20 cellular contexts compared by ENCODE assay signal in genomic region chr16:49494386-49495150, GRCh38.
"Had no signal": no experiment of that assay in that cellular context is flagged by ENCODE, and none has a peak within 500 bp of the region (broad histone marks: within the 10 kb centered on the region; RNA-seq: fewer than 3 reads in every experiment).

No MANE protein-coding gene starts in this region.

- DNase-seq: activated CD4-positive, alpha-beta T cell treated with anti-CD3 and anti-CD28 coated beads for 1 hour; activated CD8-positive, alpha-beta memory T cell treated with anti-CD3 and anti-CD28 coated beads for 24 hours; activated CD8-positive, alpha-beta memory T cell treated with anti-CD3 and anti-CD28 coated beads, Interleukin-2, amount 50 U/mL, for 48 hours; activated gamma-delta T cell treated with Interleukin-2 at 50 U/mL for 16 hours; activated T-cell treated with anti-CD3 and anti-CD28 coated beads, Interleukin-2, amount 50 U/mL, for 48 hours; amniotic stem cell; caudate nucleus; foreskin fibroblast; hypothalamus; mesenchymal stem cell; naive thymus-derived CD4-positive, alpha-beta T cell; right lobe of liver; stimulated activated CD4-positive, alpha-beta T cell treated with anti-CD3 and anti-CD28 coated beads, Interleukin-4, amount 100 ng/mL, for 4 hours; T-helper 17 cell had no signal

- H3K4me3 Mint-ChIP-seq: naive thymus-derived CD4-positive, alpha-beta T cell; stimulated activated memory B cell treated with anti-CD40 and anti-IgM and Interleukin-4, amounts not matched to agents 10 μg/mL and 1 μg/mL and 100 μg/mL, for 72 hours; T-helper 17 cell had no signal

- H3K27me3 ChIP-seq: pancreas, right lobe of liver had no signal

- H3K27ac Mint-ChIP-seq: activated naive CD4-positive, alpha-beta T cell treated with anti-CD3 and anti-CD28 coated beads, Interleukin-2, amount 50 U/mL, for 72 hours; stimulated activated memory B cell treated with anti-CD40 and anti-IgM and Interleukin-4, amounts not matched to agents 10 μg/mL and 1 μg/mL and 100 μg/mL, for 72 hours; T-helper 17 cell had no signal

- H3K36me3 Mint-ChIP-seq: activated naive CD4-positive, alpha-beta T cell treated with anti-CD3 and anti-CD28 coated beads, Interleukin-2, amount 50 U/mL, for 72 hours; naive thymus-derived CD4-positive, alpha-beta T cell; stimulated activated memory B cell treated with anti-CD40 and anti-IgM and Interleukin-4, amounts not matched to agents 10 μg/mL and 1 μg/mL and 100 μg/mL, for 72 hours had no signal

- H3K4me3 ChIP-seq: dorsolateral prefrontal cortex, pancreas, right lobe of liver had no signal

- H3K4me1 Mint-ChIP-seq: stimulated activated memory B cell treated with anti-CD40 and anti-IgM and Interleukin-4, amounts not matched to agents 10 μg/mL and 1 μg/mL and 100 μg/mL, for 72 hours; T-helper 17 cell had no signal

- ATAC-seq: activated naive CD4-positive, alpha-beta T cell treated with anti-CD3 and anti-CD28 coated beads, Interleukin-2, amount 50 U/mL, for 72 hours; naive thymus-derived CD4-positive, alpha-beta T cell; pancreas; right lobe of liver; stimulated activated memory B cell treated with anti-CD40 and anti-IgM and Interleukin-4, amounts not matched to agents 10 μg/mL and 1 μg/mL and 100 μg/mL, for 72 hours; T-helper 17 cell had no signal

- H3K27me3 Mint-ChIP-seq: naive thymus-derived CD4-positive, alpha-beta T cell had no signal

- H3K4me1 ChIP-seq: right lobe of liver had no signal

- H3K9me3 Mint-ChIP-seq: activated naive CD4-positive, alpha-beta T cell treated with anti-CD3 and anti-CD28 coated beads, Interleukin-2, amount 50 U/mL, for 72 hours; stimulated activated memory B cell treated with anti-CD40 and anti-IgM and Interleukin-4, amounts not matched to agents 10 μg/mL and 1 μg/mL and 100 μg/mL, for 72 hours had no signal

- H3K27ac ChIP-seq: dorsolateral prefrontal cortex, epithelial cell of prostate, pancreas, right lobe of liver, VCaP had no signal

- H3K9me3 ChIP-seq: pancreas, right lobe of liver had no signal

- H3K36me3 ChIP-seq: pancreas, right lobe of liver had no signal
